Comparison of ENCODE assay signal across 1 cellular context in genomic region chr1:167553136-167554027, GRCh38.
TF ChIP-seq lines count a peak whose summit lies in the region.

CREG1 (minus strand) TSS chr1:167553762.

TF ChIP-seq in HCT116, 20 proteins besides CTCF, POLR2A, EP300 and RAD21 (continued from another document):
- TF ChIP-seq MAX (IDR thresholded peaks at IDR 0.05) (peak; percentile 69), ELF1 (IDR thresholded peaks at IDR 0.05; ENCODE audit: borderline replicate concordance, low read depth) (no peak), EGR1 (IDR thresholded peaks at IDR 0.05; ENCODE audit: low read depth) (0 out of 2 replicates have a peak, but pooled peaks have one; percentile 21), ZNF274 (IDR thresholded peaks at IDR 0.05; ENCODE audit: low read depth, low read length) (no peak), CBX3 (IDR thresholded peaks at IDR 0.05; ENCODE audit: low read depth) (no peak), ZFX (IDR thresholded peaks at IDR 0.05) (peak; percentile 81), YY1 (IDR thresholded peaks at IDR 0.05; ENCODE audit: extremely low read depth, insufficient replicate concordance, low read depth, low read length) (peak; percentile 15)
